Comparison of ENCODE assay signal across 1 cellular context in the genomic region with DNA sequence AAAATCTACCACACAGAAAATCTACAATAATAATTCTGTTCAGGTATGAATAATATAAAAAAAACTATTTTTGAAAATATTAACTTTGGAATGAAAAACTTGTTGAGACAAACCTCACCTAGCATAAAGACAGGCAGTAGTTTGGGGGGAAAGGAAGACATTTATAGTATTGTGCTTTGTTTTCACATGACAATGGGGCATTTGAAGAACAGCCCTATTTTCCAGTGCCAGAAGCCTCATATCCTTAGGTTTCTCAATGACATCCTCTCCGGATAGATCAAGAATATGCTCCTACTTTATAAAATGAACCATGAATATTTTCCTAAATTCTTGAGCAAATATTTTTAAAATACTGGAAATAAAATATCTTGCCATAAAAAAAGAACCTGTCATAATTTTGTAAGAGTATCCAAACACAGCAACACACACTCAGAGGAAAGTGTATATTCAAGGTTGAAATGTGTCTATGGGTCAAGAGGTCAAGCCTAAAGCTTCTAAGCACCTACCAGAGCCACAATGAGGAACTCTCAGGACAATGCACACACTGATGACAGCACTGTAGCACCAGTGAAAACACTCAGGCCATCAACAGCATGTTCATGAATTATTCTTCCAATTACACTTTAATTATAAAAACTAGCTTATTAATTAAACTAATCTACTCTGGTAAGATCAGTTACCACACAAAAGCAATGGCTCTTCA.
TF ChIP-seq lines count a peak whose summit lies in the region.

No MANE protein-coding gene starts in this region.

TF ChIP-seq in HepG2, 621 proteins besides CTCF, POLR2A, EP300 and RAD21:
- TF ChIP-seq PITX1 (CRISPR knock-in tag; IDR thresholded peaks at IDR 0.05) (no peak), NR2F6 (IDR thresholded peaks at IDR 0.05) (peak; percentile 73), NR2F6 (CRISPR knock-in tag; IDR thresholded peaks at IDR 0.05) (0 out of 2 replicates have a peak, but pooled peaks have one; percentile 25)
TF ChIP-seq in HepG2: peak in this region for 1.
